Comparison of ENCODE assay signal across 9 cellular contexts in genomic region chr17:79789943-79790804, GRCh38. TPM values are rescaled to one million over a fixed set of nuclear protein-coding genes. Genes with fewer than 3 reads are reported as not detected.
DNase-seq lines count a peak whose midpoint lies in the region; ATAC-seq and TF ChIP-seq lines count a peak whose summit lies in the region.
"Had no signal": no experiment of that assay in that cellular context is flagged by ENCODE, and none has a peak within 500 bp of the region (broad histone marks: within the 10 kb centered on the region; RNA-seq: fewer than 3 reads in every experiment).

No MANE protein-coding gene starts in this region.

- WGBS in testis, 2 donors, result 3 to 5% methylated on average over 8 to 60 of the region's 74 CpGs

- no peak for TF ChIP-seq POLR2A in testis (IDR thresholded peaks at IDR 0.05)

- H3K9ac ChIP-seq in HUES6 (ENCODE audit: low read length), result no peak overlapping the region

- in situ Hi-C loops in astrocyte of the cerebellum (cut with HindIII; ENCODE audit: low sequenced_read_pairs), result no loop called here

- H3K27ac ChIP-seq in HUES6 (ENCODE audit: low read depth, low read length) (no peak overlapping the region), testis (no peak overlapping the region)

- H3K4me3 ChIP-seq in HUES6 (ENCODE audit: low read depth, low read length), result peak overlapping the region; percentile 64
- no peak overlapping the region for H3K4me3 ChIP-seq in astrocyte of the cerebellum (ENCODE audit: low read depth, low read length)
- peak overlapping the region in 1 of 2 donors; percentile 1 for H3K4me3 ChIP-seq in testis

- H3K4me1 ChIP-seq in HUES6 (ENCODE audit: control insufficient read depth, insufficient read depth, low read length), result peaks cover 51% of the 10 kb centered on the region
- H3K4me1 ChIP-seq in testis, result peaks cover 4% of the 10 kb centered on the region

- H3K9me3 ChIP-seq in HUES6 (ENCODE audit: control insufficient read depth, insufficient read depth, low read depth, low read length) (no peaks in the 10 kb centered on the region), testis (no peaks in the 10 kb centered on the region)

- peaks cover 86% of the 10 kb centered on the region for H3K27me3 ChIP-seq in HUES6 (ENCODE audit: control insufficient read depth, insufficient read depth, low read length)
- peaks cover 4% of the 10 kb centered on the region for H3K27me3 ChIP-seq in testis

- H3K36me3 ChIP-seq in HUES6 (ENCODE audit: control insufficient read depth, insufficient read depth, low read length), result peaks cover 9% of the 10 kb centered on the region
- H3K36me3 ChIP-seq in testis (ENCODE audit: low read depth, missing control alignments), result no peaks in the 10 kb centered on the region

- DNase-seq in Daoy (ENCODE audit: low read depth) (peak; percentile 58), astrocyte of the cerebellum (ENCODE audit: low read depth) (no peak), islet precursor cell (peak; percentile 76), testis (no peak), T-helper 1 cell (no peak)
- no peak for DNase-seq in stimulated activated CD4-positive, alpha-beta T cell treated with anti-CD3 and anti-CD28 coated beads, Interleukin-2, amount 100 ng/mL, for 48 hours
- DNase-seq: T-cell had no signal

- TF ChIP-seq CTCF in astrocyte of the cerebellum (IDR thresholded peaks at IDR 0.05; ENCODE audit: low read depth, low read length, missing control alignments) (peak; percentile 63), testis (IDR thresholded peaks at IDR 0.05) (peak; percentile 50 to 80 (median 74))

- intact Hi-C loops in testis (cut with DNase I; ENCODE audit: low total_unique reads), result no loop called here

- ATAC-seq in GM18498 (IDR thresholded peaks at IDR 0.05; ENCODE audit: unreplicated experiment), result no peak

RNA-seq across cellular contexts. Expression of gene CBX8, which starts 6.7 kb away (rescaled TPM):
- 4.5 and 4.9 TPM in 2 replicates for total RNA-seq in Daoy (2014; rRNA removed; shearing (Covaris generic))
- total RNA-seq in testis, result 10 to 100 TPM; 13.9 to 22.4 TPM
- 13.8 TPM for polyA plus RNA-seq in testis (ENCODE audit: insufficient read depth, low read depth, low replicate concordance)

RNA-seq across cellular contexts. Expression of gene CBX2, which starts 12.2 kb away (rescaled TPM):
- 15.2 and 18.3 TPM in 2 replicates for total RNA-seq in Daoy (2014; rRNA removed; shearing (Covaris generic))
- 10 to 100 TPM; 27.1 to 30.7 TPM for total RNA-seq in testis
- polyA plus RNA-seq in testis (ENCODE audit: insufficient read depth, low read depth, low replicate concordance), result 19.4 TPM

RNA-seq across cellular contexts. Expression of gene CBX4, which starts 49.1 kb away (rescaled TPM):
- 16.7 and 16.8 TPM in 2 replicates for total RNA-seq in Daoy (2014; rRNA removed; shearing (Covaris generic))
- 10 to 100 TPM; 23.5 to 35.9 TPM for total RNA-seq in testis
- 11.5 TPM for polyA plus RNA-seq in testis (ENCODE audit: insufficient read depth, low read depth, low replicate concordance)

RNA-seq across cellular contexts. Expression of gene ENPP7, which starts 59.4 kb away (rescaled TPM):
- total RNA-seq in Daoy (2014; rRNA removed; shearing (Covaris generic)), result not detected in 2 replicates
- under 1 TPM; 0.12 to 0.24 TPM for total RNA-seq in testis
- not detected for polyA plus RNA-seq in testis (ENCODE audit: insufficient read depth, low read depth, low replicate concordance)

Comparison
In these comparisons a context has a peak if more than half of its experiments do, and no peak if none do; other contexts are left out.
1. DNase-seq: peak in Daoy (single experiment) and islet precursor cell (single experiment); none in astrocyte of the cerebellum (single experiment), testis (single experiment), stimulated activated CD4-positive, alpha-beta T cell treated with anti-CD3 and anti-CD28 coated beads, Interleukin-2, amount 100 ng/mL, for 48 hours (0 of 2) and T-helper 1 cell (0 of 5).